16 cellular contexts compared by ENCODE assay signal in the genomic region with DNA sequence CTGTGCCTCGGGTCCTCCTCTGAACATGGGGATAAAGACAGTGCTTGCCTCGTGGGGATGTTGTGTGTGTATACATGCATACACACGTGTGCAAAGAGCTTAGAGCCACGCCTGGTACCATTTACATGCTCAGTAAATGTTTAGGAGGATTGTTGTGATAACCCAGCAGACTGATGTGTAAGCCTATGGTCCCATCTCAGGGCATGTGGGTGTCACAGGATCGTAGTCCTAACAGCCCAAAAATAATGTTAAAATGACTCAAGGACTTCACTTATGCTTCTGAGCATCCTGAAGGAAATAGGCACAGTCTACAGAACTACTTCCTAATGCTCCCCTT. TPM values are rescaled to one million over a fixed set of nuclear protein-coding genes. Genes with fewer than 3 reads are reported as not detected.
DNase-seq lines count a peak whose midpoint lies in the region; ATAC-seq and TF ChIP-seq lines count a peak whose summit lies in the region.
"Had no signal": no experiment of that assay in that cellular context is flagged by ENCODE, and none has a peak within 500 bp of the region (broad histone marks: within the 10 kb centered on the region; RNA-seq: fewer than 3 reads in every experiment).

No MANE protein-coding gene starts in this region.

- no peak overlapping the region for H3K9ac ChIP-seq in PC-3 (ENCODE audit: low read length)

- H3K27me3 Mint-ChIP-seq in chondrocyte (ENCODE audit: low read depth) = no peaks in the 10 kb centered on the region
- peaks cover 8% of the 10 kb centered on the region for H3K27me3 Mint-ChIP-seq in activated T-helper 1 cell treated with anti-CD3 and anti-CD28 coated beads, Interleukin-12 subunit alpha, Interleukin-12 subunit beta, Interleukin-2, Interleukin-4 antibody, amounts not matched to agents 30 ng/mL and 10 ng/mL and 1 ng/mL, durations not matched to agents 14 hours and 24 hours and 36 hours (ENCODE audit: insufficient read depth)

- CTCF ChIA-PET in PC-3 (lab: Charles Lee) = no interaction called here

- no peaks in the 10 kb centered on the region for H4K20me1 ChIP-seq in DOHH2 (ENCODE audit: control insufficient read depth, insufficient read depth, low read depth, low read length)
- H4K20me1 ChIP-seq in PC-3 (ENCODE audit: low read length) = no peaks in the 10 kb centered on the region

- H3K27me3 ChIP-seq in DOHH2 (ENCODE audit: control insufficient read depth, low read length) (peaks cover 7% of the 10 kb centered on the region), PC-3 (ENCODE audit: low read length) (no peaks in the 10 kb centered on the region), neutrophil (no peaks in the 10 kb centered on the region)
- H3K27me3 ChIP-seq: BE2C had no signal

- no TSS peak for BruUV-seq in PC-3 (replicated peaks; lab: Mats Ljungman, UMichigan)

- H3K4me2 ChIP-seq in DOHH2 (ENCODE audit: low read length) (no peak overlapping the region), PC-3 (ENCODE audit: low read length) (no peak overlapping the region)

- H3K4me3 ChIP-seq in DOHH2 (ENCODE audit: low read length) (no peak overlapping the region), PC-3 (ENCODE audit: low read length) (no peak overlapping the region), neutrophil (ENCODE audit: low read depth in 1 of 2, low read length in 1 of 2) (no peak overlapping the region)

- H3K4me1 Mint-ChIP-seq in chondrocyte (ENCODE audit: low read depth) = peaks cover 56% of the 10 kb centered on the region
- H3K4me1 Mint-ChIP-seq in activated T-helper 1 cell treated with anti-CD3 and anti-CD28 coated beads, Interleukin-12 subunit alpha, Interleukin-12 subunit beta, Interleukin-2, Interleukin-4 antibody, amounts not matched to agents 30 ng/mL and 10 ng/mL and 1 ng/mL, durations not matched to agents 14 hours and 24 hours and 36 hours (ENCODE audit: low read depth) = no peaks in the 10 kb centered on the region

- H3K9me3 Mint-ChIP-seq in chondrocyte (ENCODE audit: low read depth) = no peaks in the 10 kb centered on the region
- no peaks in the 10 kb centered on the region for H3K9me3 Mint-ChIP-seq in activated T-helper 1 cell treated with anti-CD3 and anti-CD28 coated beads, Interleukin-12 subunit alpha, Interleukin-12 subunit beta, Interleukin-2, Interleukin-4 antibody, amounts not matched to agents 30 ng/mL and 10 ng/mL and 1 ng/mL, durations not matched to agents 14 hours and 24 hours and 36 hours
- H3K9me3 Mint-ChIP-seq: CD4-positive, alpha-beta memory T cell had no signal

- ATAC-seq in PC-3 (no peak), HG03025 (IDR thresholded peaks at IDR 0.05; ENCODE audit: low FRiP score, unreplicated experiment) (no peak)

- H3K9me3 ChIP-seq in DOHH2 (ENCODE audit: control insufficient read depth, insufficient read depth, low read length) (no peaks in the 10 kb centered on the region), PC-3 (ENCODE audit: low read length) (no peaks in the 10 kb centered on the region), neutrophil (no peaks in the 10 kb centered on the region)
- H3K9me3 ChIP-seq: BE2C had no signal

- H3K9me2 ChIP-seq in DOHH2 (replicated peaks; ENCODE audit: control insufficient read depth, low read length) (no peaks in the 10 kb centered on the region), PC-3 (replicated peaks; ENCODE audit: low read length) (no peaks in the 10 kb centered on the region)

- H3K36me3 ChIP-seq in DOHH2 (ENCODE audit: control insufficient read depth, low read length) = no peaks in the 10 kb centered on the region
- no peaks in the 10 kb centered on the region for H3K36me3 ChIP-seq in PC-3 (ENCODE audit: low read depth, low read length)
- no peaks in the 10 kb centered on the region for H3K36me3 ChIP-seq in neutrophil
- H3K36me3 ChIP-seq: BE2C had no signal

- H3K27ac ChIP-seq in DOHH2 (ENCODE audit: low read depth, low read length) (no peak overlapping the region), PC-3 (ENCODE audit: low read length) (no peak overlapping the region), neutrophil (peak overlapping the region; percentile 75)

- no peak overlapping the region for H3K4me3 Mint-ChIP-seq in chondrocyte (ENCODE audit: unreplicated experiment)
- no peak overlapping the region for H3K4me3 Mint-ChIP-seq in activated T-helper 1 cell treated with anti-CD3 and anti-CD28 coated beads, Interleukin-12 subunit alpha, Interleukin-12 subunit beta, Interleukin-2, Interleukin-4 antibody, amounts not matched to agents 30 ng/mL and 10 ng/mL and 1 ng/mL, durations not matched to agents 14 hours and 24 hours and 36 hours
- H3K4me3 Mint-ChIP-seq: CD4-positive, alpha-beta memory T cell had no signal

- H3K79me2 ChIP-seq in DOHH2 (ENCODE audit: control insufficient read depth, low read length) (no peaks in the 10 kb centered on the region), PC-3 (ENCODE audit: low read length) (no peaks in the 10 kb centered on the region)

- POLR2A ChIA-PET in PC-3 (lab: Charles Lee; ENCODE audit: unreplicated experiment) = no interaction called here

- peak overlapping the region; percentile 89 for H3K27ac Mint-ChIP-seq in chondrocyte (ENCODE audit: unreplicated experiment)
- H3K27ac Mint-ChIP-seq in activated T-helper 1 cell treated with anti-CD3 and anti-CD28 coated beads, Interleukin-12 subunit alpha, Interleukin-12 subunit beta, Interleukin-2, Interleukin-4 antibody, amounts not matched to agents 30 ng/mL and 10 ng/mL and 1 ng/mL, durations not matched to agents 14 hours and 24 hours and 36 hours = no peak overlapping the region
- H3K27ac Mint-ChIP-seq: CD4-positive, alpha-beta memory T cell had no signal

- H3K4me1 ChIP-seq in DOHH2 (ENCODE audit: control insufficient read depth, low read length) (no peaks in the 10 kb centered on the region), PC-3 (ENCODE audit: insufficient read depth, low read length) (no peaks in the 10 kb centered on the region), neutrophil (ENCODE audit: control insufficient read depth in 1 of 2, insufficient read depth in 1 of 2, low read depth in 1 of 2, low read length in 1 of 2) (peaks cover 92 to 93% of the 10 kb centered on the region in 2 experiments)
- H3K4me1 ChIP-seq: BE2C had no signal

- H3K36me3 Mint-ChIP-seq in chondrocyte (ENCODE audit: low read depth) = peaks cover 2% of the 10 kb centered on the region
- H3K36me3 Mint-ChIP-seq in activated T-helper 1 cell treated with anti-CD3 and anti-CD28 coated beads, Interleukin-12 subunit alpha, Interleukin-12 subunit beta, Interleukin-2, Interleukin-4 antibody, amounts not matched to agents 30 ng/mL and 10 ng/mL and 1 ng/mL, durations not matched to agents 14 hours and 24 hours and 36 hours (ENCODE audit: low read depth) = no peaks in the 10 kb centered on the region
- H3K36me3 Mint-ChIP-seq: CD4-positive, alpha-beta memory T cell had no signal

- DNase-seq in PC-3 (no peak), chondrocyte (ENCODE audit: low spot score) (no peak), foreskin melanocyte (no peak)
- DNase-seq in activated T-helper 1 cell treated with anti-CD3 and anti-CD28 coated beads, Interleukin-12 subunit alpha, Interleukin-12 subunit beta, Interleukin-2, Interleukin-4 antibody, amounts not matched to agents 30 ng/mL and 10 ng/mL and 1 ng/mL, durations not matched to agents 14 hours and 24 hours and 36 hours (ENCODE audit: low spot score) = no peak
- DNase-seq: BE2C; CD4-positive, alpha-beta memory T cell; Karpas-422; MM.1S; NCI-H1092 treated with DMSO at 0.1 percent for 48 hours; NCI-H1694; SIG-M5 had no signal

- intact Hi-C loops in PC-3 (cut with micrococcal nuclease) = loop anchor here (1.0 kb wide), 2 partner anchors 31 to 62 kb away; no protein-coding TSS in a partner anchor
- intact Hi-C loops in activated T-helper 1 cell treated with anti-CD3 and anti-CD28 coated beads, Interleukin-12 subunit alpha, Interleukin-12 subunit beta, Interleukin-2, Interleukin-4 antibody, amounts not matched to agents 30 ng/mL and 10 ng/mL and 1 ng/mL, durations not matched to agents 14 hours and 24 hours and 36 hours (cut with micrococcal nuclease) = no loop called here

- TF ChIP-seq CTCF in DOHH2 (IDR thresholded peaks at IDR 0.05; ENCODE audit: low read depth, low read length, poor library complexity, severe bottlenecking) = peak; percentile 1
- 0 out of 2 replicates have a peak, but pooled peaks have one; percentile 30 for TF ChIP-seq CTCF in PC-3 (conservative IDR thresholded peaks at IDR 0.05; ENCODE audit: low read depth, low read length)
- peak; percentile 36 for TF ChIP-seq CTCF in chondrocyte (IDR thresholded peaks at IDR 0.05)
- no peak for TF ChIP-seq CTCF in neutrophil (IDR thresholded peaks at IDR 0.05)

- H3F3A ChIP-seq in DOHH2 (ENCODE audit: control insufficient read depth, insufficient read depth) (no peaks in the 10 kb centered on the region), PC-3 (ENCODE audit: low read length, unreplicated experiment) (no peaks in the 10 kb centered on the region)

- H2AFZ ChIP-seq in PC-3 (ENCODE audit: low read length) = peak overlapping the region; percentile 42; the same call in 1 of the 2 replicates

RNA-seq across cellular contexts. Expression of gene BPI, which starts 12.4 kb away (rescaled TPM):
- total RNA-seq in PC-3 (2014; rRNA removed) (not detected in 2 replicates), chondrocyte (0.55 to 0.74 TPM (median 0.68 TPM) in 3 replicates)
- not detected in 2 replicates for total RNA-seq in activated T-helper 1 cell treated with anti-CD3 and anti-CD28 coated beads, Interleukin-12 subunit alpha, Interleukin-12 subunit beta, Interleukin-2, Interleukin-4 antibody, amounts not matched to agents 30 ng/mL and 10 ng/mL and 1 ng/mL, durations not matched to agents 14 hours and 24 hours and 36 hours
- total RNA-seq: CD4-positive, alpha-beta memory T cell; G401; H7 had no signal

RNA-seq across cellular contexts. Expression of gene KIAA1755, which starts 31.0 kb away (rescaled TPM):
- total RNA-seq in PC-3 (2014; rRNA removed) = 0.44 and 0.86 TPM in 2 replicates
- total RNA-seq in chondrocyte = 17.6 to 18.8 TPM (median 17.8 TPM) in 3 replicates
- not detected in 2 replicates for total RNA-seq in activated T-helper 1 cell treated with anti-CD3 and anti-CD28 coated beads, Interleukin-12 subunit alpha, Interleukin-12 subunit beta, Interleukin-2, Interleukin-4 antibody, amounts not matched to agents 30 ng/mL and 10 ng/mL and 1 ng/mL, durations not matched to agents 14 hours and 24 hours and 36 hours
- total RNA-seq: CD4-positive, alpha-beta memory T cell; G401 had no signal

RNA-seq across cellular contexts. Expression of gene LBP, which starts 54.7 kb away (rescaled TPM):
- total RNA-seq in PC-3 (2014; rRNA removed) = not detected in 2 replicates
- not detected in 3 replicates for total RNA-seq in chondrocyte
- total RNA-seq in activated T-helper 1 cell treated with anti-CD3 and anti-CD28 coated beads, Interleukin-12 subunit alpha, Interleukin-12 subunit beta, Interleukin-2, Interleukin-4 antibody, amounts not matched to agents 30 ng/mL and 10 ng/mL and 1 ng/mL, durations not matched to agents 14 hours and 24 hours and 36 hours = not detected in 2 replicates
- total RNA-seq: CD4-positive, alpha-beta memory T cell; G401 had no signal

Comparison
In these comparisons a context has a peak if more than half of its experiments do, and no peak if none do; other contexts are left out.
1. RNA of gene KIAA1755, which starts 31.0 kb away (total RNA-seq): 17.6 to 18.8 TPM in chondrocyte; 0.44 to 0.86 TPM in PC-3 and not detected in activated T-helper 1 cell treated with anti-CD3 and anti-CD28 coated beads, Interleukin-12 subunit alpha, Interleukin-12 subunit beta, Interleukin-2, Interleukin-4 antibody, amounts not matched to agents 30 ng/mL and 10 ng/mL and 1 ng/mL, durations not matched to agents 14 hours and 24 hours and 36 hours; every median in the first group is over 10 times any median in the second.